ENCODE assay signal across 1 cellular context in the genomic region with DNA sequence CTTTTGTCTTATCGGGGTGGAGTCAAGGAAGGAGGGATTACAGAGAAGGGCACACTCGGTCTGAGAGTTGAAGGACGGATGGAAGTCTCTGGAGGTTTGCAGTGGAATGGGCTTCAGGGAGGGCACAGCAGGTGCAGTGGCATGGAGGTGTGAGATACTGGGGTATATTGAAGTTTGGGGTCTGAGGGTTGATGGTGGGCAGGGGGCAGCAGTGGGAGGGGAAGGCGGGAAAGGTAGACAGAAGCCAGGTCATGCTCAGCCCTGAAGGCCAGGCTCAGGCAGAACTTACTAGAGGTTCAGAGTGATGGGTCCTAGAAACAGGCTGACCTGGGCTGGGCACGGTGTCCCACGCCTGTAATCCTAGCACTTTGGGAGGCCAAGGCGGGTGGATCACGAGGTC.
TF ChIP-seq lines count a peak whose summit lies in the region.

No MANE protein-coding gene starts in this region.

TF ChIP-seq in endothelial cell of umbilical vein, 7 proteins besides CTCF, POLR2A, EP300 and RAD21:
- TF ChIP-seq JUN (IDR thresholded peaks at IDR 0.05; ENCODE audit: borderline replicate concordance, insufficient read depth, insufficient read length, low read depth) (no peak), MYC (IDR thresholded peaks at IDR 0.05; ENCODE audit: low read depth, low read length) (no peak), POLR2AphosphoS5 (IDR thresholded peaks at IDR 0.05; ENCODE audit: insufficient read depth, low read depth, low read length) (no peak), EZH2 (IDR thresholded peaks at IDR 0.05; ENCODE audit: borderline replicate concordance, low read depth, low read length, severe bottlenecking) (no peak)
- TF ChIP-seq, protein P1, sequence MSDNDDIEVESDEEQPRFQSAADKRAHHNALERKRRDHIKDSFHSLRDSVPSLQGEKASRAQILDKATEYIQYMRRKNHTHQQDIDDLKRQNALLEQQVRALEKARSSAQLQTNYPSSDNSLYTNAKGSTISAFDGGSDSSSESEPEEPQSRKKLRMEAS (IDR thresholded peaks at IDR 0.05; ENCODE audit: insufficient read depth, insufficient read length) = no peak
